8 cellular contexts compared by ENCODE assay signal in the genomic region with DNA sequence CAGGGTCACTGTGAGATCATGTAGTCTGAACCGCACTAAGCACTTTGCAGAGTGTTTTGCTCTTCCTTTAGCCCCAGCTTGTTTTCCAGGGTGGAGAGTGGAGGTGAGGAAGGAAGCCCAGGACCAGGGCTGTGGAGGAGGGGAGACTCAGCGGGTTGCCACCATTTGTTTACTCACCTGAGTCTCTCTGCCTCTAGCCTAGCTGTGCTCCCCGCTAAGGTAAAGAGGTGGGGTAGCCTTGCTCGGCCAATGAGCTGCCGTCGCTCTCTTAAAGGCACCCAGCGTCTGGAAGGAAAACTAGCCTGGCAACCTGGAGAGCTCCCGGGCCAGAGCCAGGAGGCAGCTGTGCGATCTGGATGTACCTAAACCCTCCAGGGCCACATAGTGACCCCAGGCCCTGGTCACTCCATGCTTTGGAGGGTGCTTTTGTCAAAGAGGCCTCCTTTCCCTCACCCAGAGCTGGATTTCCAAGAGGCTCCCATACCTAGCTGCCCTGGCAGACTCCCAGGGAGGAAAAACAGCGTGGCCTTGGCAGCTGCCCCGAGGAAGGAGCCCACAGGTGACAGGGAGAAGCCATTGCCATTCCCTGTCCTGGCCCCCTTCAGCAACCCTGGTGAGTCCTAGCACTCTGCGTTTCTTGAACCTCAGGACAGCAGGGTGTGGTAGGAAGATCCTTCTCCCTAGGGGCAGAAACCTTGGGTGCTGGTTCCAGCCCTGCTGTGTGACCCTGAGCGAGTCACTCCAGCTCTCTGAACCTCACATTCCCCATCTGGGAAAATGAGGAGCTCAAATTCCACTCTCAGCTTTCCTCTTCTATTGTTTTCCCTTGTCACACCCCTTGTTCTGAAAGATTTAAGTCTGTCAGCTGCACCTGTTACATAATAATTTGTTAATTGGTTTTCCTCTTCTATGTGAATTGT. TPM values are rescaled to one million over a fixed set of nuclear protein-coding genes. Genes with fewer than 3 reads are reported as not detected.
DNase-seq lines count a peak whose midpoint lies in the region; TF ChIP-seq lines count a peak whose summit lies in the region.

No MANE protein-coding gene starts in this region.

- H3K9me3 Mint-ChIP-seq in endothelial cell (ENCODE audit: unreplicated experiment): no peaks in the 10 kb centered on the region

- 0 out of 2 replicates have a peak overlapping the region, but pooled peaks have one; percentile 2 for H3K27ac ChIP-seq in HUES6 (ENCODE audit: low read depth, low read length)
- H3K27ac ChIP-seq in sigmoid colon: peak overlapping the region in 1 of 4 donors; percentile 14

- WGBS in sigmoid colon, 2 donors: 15 to 65% methylated on average over 13 of the region's 13 CpGs

- TF ChIP-seq EP300 in sigmoid colon (IDR thresholded peaks at IDR 0.05): no peak

- intact Hi-C loops in sigmoid colon (cut with DNase I): no loop called here

- peak in 1 of 2 donors; percentile 31 for TF ChIP-seq POLR2A in sigmoid colon (IDR thresholded peaks at IDR 0.05)

- H3K4me1 ChIP-seq in HUES6 (ENCODE audit: control insufficient read depth, insufficient read depth, low read length) (peaks cover 35% of the 10 kb centered on the region), sigmoid colon (peaks cover 0 to 18% (median 14%) of the 10 kb centered on the region in 4 donors)

- no peak overlapping the region for H3K4me3 Mint-ChIP-seq in endothelial cell (ENCODE audit: unreplicated experiment)

- H3K36me3 Mint-ChIP-seq in endothelial cell (ENCODE audit: low read depth, unreplicated experiment): no peaks in the 10 kb centered on the region

- H3K27me3 Mint-ChIP-seq in endothelial cell (ENCODE audit: unreplicated experiment): no peaks in the 10 kb centered on the region

- no peaks in the 10 kb centered on the region for H3K9me3 ChIP-seq in HUES6 (ENCODE audit: control insufficient read depth, insufficient read depth, low read depth, low read length)
- H3K9me3 ChIP-seq in sigmoid colon: no peaks in the 10 kb centered on the region

- H3K27ac Mint-ChIP-seq in endothelial cell (ENCODE audit: unreplicated experiment): no peak overlapping the region

- H3K4me3 ChIP-seq in HUES6 (ENCODE audit: low read depth, low read length) (peak overlapping the region; percentile 45), sigmoid colon (no peak overlapping the region)

- no peak for TF ChIP-seq CTCF in sigmoid colon (IDR thresholded peaks at IDR 0.05)
- no peak for TF ChIP-seq CTCF in endothelial cell (IDR thresholded peaks at IDR 0.05; ENCODE audit: unreplicated experiment)

- DNase-seq in NCI-H526 (lab: John Stamatoyannopoulos, UW) (peak; percentile 22 to 68), iPS DF 19.7 (ENCODE audit: low read depth, low spot score) (peak; percentile 90), sigmoid colon (peak; percentile 56), endothelial cell (ENCODE audit: low spot score) (no peak), cerebellar nuclear complex (lab: John Stamatoyannopoulos, UW) (no peak)
- no peak for DNase-seq in activated CD4-positive, alpha-beta T cell treated with anti-CD3 and anti-CD28 coated beads for 1 hour
- DNase-seq in activated naive CD4-positive, alpha-beta T cell treated with anti-CD3 and anti-CD28 coated beads, Interleukin-2, amount 50 U/mL, for 16 hours: no peak

- H3K9ac ChIP-seq in HUES6 (ENCODE audit: low read length): no peak overlapping the region

- H3K27me3 ChIP-seq in HUES6 (ENCODE audit: control insufficient read depth, insufficient read depth, low read length) (no peaks in the 10 kb centered on the region), sigmoid colon (no peaks in the 10 kb centered on the region)

- peaks cover 8% of the 10 kb centered on the region for H3K4me1 Mint-ChIP-seq in endothelial cell (ENCODE audit: unreplicated experiment)

- H3K36me3 ChIP-seq in HUES6 (ENCODE audit: control insufficient read depth, insufficient read depth, low read length): no peaks in the 10 kb centered on the region
- H3K36me3 ChIP-seq in sigmoid colon: no peaks in the 10 kb centered on the region

RNA-seq across cellular contexts. Expression of a gene that starts 42.4 kb away (rescaled TPM):
- total RNA-seq in sigmoid colon: 10 to 100 TPM; 47.4 to 97.8 (median 55.6) TPM
- polyA plus RNA-seq in sigmoid colon: 10 to 100 TPM; 10.2 to 68.2 (median 15.5) TPM
- total RNA-seq in endothelial cell (ENCODE audit: unreplicated experiment): 198 TPM

Comparison
In these comparisons a context has a peak if more than half of its experiments do, and no peak if none do; other contexts are left out.
1. DNase-seq: peak in NCI-H526 (2 of 2), iPS DF 19.7 (single experiment) and sigmoid colon (single experiment); none in activated CD4-positive, alpha-beta T cell treated with anti-CD3 and anti-CD28 coated beads for 1 hour (single experiment), endothelial cell (single experiment), cerebellar nuclear complex (0 of 2) and activated naive CD4-positive, alpha-beta T cell treated with anti-CD3 and anti-CD28 coated beads, Interleukin-2, amount 50 U/mL, for 16 hours (single experiment).